In genomic region chr6:11315743-11316437, GRCh38 we compare ENCODE assay signal across 11 cellular contexts.
A peak's percentile ranks its signal among the peaks of the same experiment; 100 is the strongest.
DNase-seq lines count a peak whose midpoint lies in the region; ATAC-seq and TF ChIP-seq lines count a peak whose summit lies in the region.
"Had no signal": no experiment of that assay in that cellular context is flagged by ENCODE, and none has a peak within 500 bp of the region (broad histone marks: within the 10 kb centered on the region; RNA-seq: fewer than 3 reads in every experiment).

No MANE protein-coding gene starts in this region.

- intact Hi-C loops in colonic mucosa (cut with DNase I): no loop called here

- H3K36me3 ChIP-seq in colonic mucosa: no peaks in the 10 kb centered on the region
- H3K36me3 ChIP-seq in mucosa of rectum (ENCODE audit: control insufficient read depth in 2 of 2, insufficient read depth in 2 of 2, low read length in 2 of 2): no peaks in the 10 kb centered on the region
- H3K36me3 ChIP-seq: SJCRH30 had no signal

- H3K9me3 ChIP-seq in colonic mucosa (no peaks in the 10 kb centered on the region), mucosa of rectum (ENCODE audit: control insufficient read depth in 2 of 2, low read length in 2 of 2) (no peaks in the 10 kb centered on the region)
- H3K9me3 ChIP-seq: SJCRH30 had no signal

- H3K4me3 Mint-ChIP-seq in activated T-cell treated with anti-CD3 and anti-CD28 coated beads, Interleukin-2, amount 50 U/mL, for 4 hours: no peak overlapping the region

- peaks cover 69% of the 10 kb centered on the region for H3K36me3 Mint-ChIP-seq in activated T-cell treated with anti-CD3 and anti-CD28 coated beads, Interleukin-2, amount 50 U/mL, for 4 hours (ENCODE audit: insufficient read depth)

- H3K27me3 Mint-ChIP-seq in activated T-cell treated with anti-CD3 and anti-CD28 coated beads, Interleukin-2, amount 50 U/mL, for 4 hours (ENCODE audit: low read depth): no peaks in the 10 kb centered on the region

- no peaks in the 10 kb centered on the region for H3K4me1 ChIP-seq in colonic mucosa
- H3K4me1 ChIP-seq in mucosa of rectum (ENCODE audit: control insufficient read depth in 2 of 2, insufficient read depth in 2 of 2, low read length in 2 of 2): peaks cover 12 to 35% of the 10 kb centered on the region in 2 donors
- H3K4me1 ChIP-seq: SJCRH30 had no signal

- DNase-seq in AG08395 (ENCODE audit: low spot score) (peak; percentile 69), LHCN-M2 (ENCODE audit: low read depth) (peak; percentile 51), colonic mucosa (peak; percentile 62), occipital lobe (lab: John Stamatoyannopoulos, UW) (no peak)
- DNase-seq in activated T-cell treated with anti-CD3 and anti-CD28 coated beads, Interleukin-2, amount 50 U/mL, for 4 hours: no peak
- DNase-seq: NCI-H1105; SJCRH30; stimulated activated CD4-positive, alpha-beta T cell treated with anti-CD3 and anti-CD28 coated beads, Interleukin-4, amount 100 ng/mL, for 24 hours had no signal

- H3K27ac ChIP-seq in colonic mucosa (peak overlapping the region; percentile 28), mucosa of rectum (ENCODE audit: low read depth in 2 of 2, low read length in 2 of 2) (peak overlapping the region; percentile 61 to 75)
- H3K27ac ChIP-seq: SJCRH30 had no signal

- H3K27me3 ChIP-seq in colonic mucosa (no peaks in the 10 kb centered on the region), mucosa of rectum (ENCODE audit: control insufficient read depth in 2 of 2, insufficient read depth in 2 of 2, low read length in 2 of 2) (no peaks in the 10 kb centered on the region)
- H3K27me3 ChIP-seq: SJCRH30 had no signal

- H3K4me3 ChIP-seq in colonic mucosa (no peak overlapping the region), mucosa of rectum (ENCODE audit: low read length in 2 of 2) (no peak overlapping the region)
- H3K4me3 ChIP-seq: SJCRH30 had no signal

- TF ChIP-seq CTCF in colonic mucosa (IDR thresholded peaks at IDR 0.05): no peak

- peaks cover 4% of the 10 kb centered on the region for H3K9me3 Mint-ChIP-seq in activated T-cell treated with anti-CD3 and anti-CD28 coated beads, Interleukin-2, amount 50 U/mL, for 4 hours

- ATAC-seq in activated T-cell treated with anti-CD3 and anti-CD28 coated beads, Interleukin-2, amount 50 U/mL, for 4 hours: no peak
- ATAC-seq in GM18517 (IDR thresholded peaks at IDR 0.05; ENCODE audit: unreplicated experiment) (no peak), HG03571 (IDR thresholded peaks at IDR 0.05; ENCODE audit: unreplicated experiment) (no peak)

- peaks cover 54% of the 10 kb centered on the region for H3K4me1 Mint-ChIP-seq in activated T-cell treated with anti-CD3 and anti-CD28 coated beads, Interleukin-2, amount 50 U/mL, for 4 hours (ENCODE audit: low read depth)

- H3K9ac ChIP-seq in colonic mucosa (ENCODE audit: low read depth in 2 of 2, low read length in 2 of 2): no peak overlapping the region
- no peak overlapping the region for H3K9ac ChIP-seq in mucosa of rectum (ENCODE audit: low read depth in 1 of 2, low read length in 2 of 2)

Comparison
In these comparisons a context has a peak if more than half of its experiments do, and no peak if none do; other contexts are left out.
1. DNase-seq: peak in AG08395 (single experiment), LHCN-M2 (single experiment) and colonic mucosa (single experiment); none in activated T-cell treated with anti-CD3 and anti-CD28 coated beads, Interleukin-2, amount 50 U/mL, for 4 hours (single experiment) and occipital lobe (single experiment).